ENCODE assay signal across 17 cellular contexts in genomic region chr2:215886026-215886425, GRCh38.
"Had no signal": no experiment of that assay in that cellular context is flagged by ENCODE, and none has a peak within 500 bp of the region (broad histone marks: within the 10 kb centered on the region; RNA-seq: fewer than 3 reads in every experiment).

No MANE protein-coding gene starts in this region.

- H3K36me3 ChIP-seq: heart left ventricle, right atrium auricular region, tibial nerve had no signal

- H3K4me1 Mint-ChIP-seq: stimulated activated naive B cell treated with anti-CD40 and anti-IgM and Interleukin-4, amounts not matched to agents 10 μg/mL and 1 μg/mL and 100 μg/mL, for 72 hours; stimulated activated naive CD8-positive, alpha-beta T cell treated with anti-CD3 and anti-CD28 coated beads, Interleukin-15, amount 100 ng/mL, for 72 hours had no signal

- H3K4me1 ChIP-seq: right atrium auricular region, testis had no signal

- H3K27ac Mint-ChIP-seq: natural killer cell treated with Interleukin-12 subunit alpha and Interleukin-12 subunit beta and Interleukin-15 and Interleukin-18, amount 100 ng/mL, for 72 hours; stimulated activated naive B cell treated with anti-CD40 and anti-IgM and Interleukin-4, amounts not matched to agents 10 μg/mL and 1 μg/mL and 100 μg/mL, for 72 hours; stimulated activated naive CD8-positive, alpha-beta T cell treated with anti-CD3 and anti-CD28 coated beads, Interleukin-15, amount 100 ng/mL, for 72 hours had no signal

- DNase-seq: caudate nucleus; cortex of kidney; dorsolateral prefrontal cortex; effector CD8-positive, alpha-beta T cell; heart left ventricle; hippocampal formation; kidney glomerular epithelial cell; mammary epithelial cell; midbrain; posterior cingulate gyrus; stimulated activated CD4-positive, alpha-beta T cell treated with anti-CD3 and anti-CD28 coated beads, Interleukin-4, amount 100 ng/mL, for 1 hour; stimulated activated naive B cell treated with anti-CD40 and anti-IgM and Interleukin-4, amounts not matched to agents 10 μg/mL and 1 μg/mL and 100 μg/mL, for 72 hours; stimulated activated naive CD8-positive, alpha-beta T cell treated with anti-CD3 and anti-CD28 coated beads, Interleukin-15, amount 100 ng/mL, for 72 hours; testis had no signal

- H3K9me3 ChIP-seq: heart left ventricle, right atrium auricular region, testis, tibial nerve had no signal

- H3K36me3 Mint-ChIP-seq: natural killer cell treated with Interleukin-12 subunit alpha and Interleukin-12 subunit beta and Interleukin-15 and Interleukin-18, amount 100 ng/mL, for 72 hours; stimulated activated naive B cell treated with anti-CD40 and anti-IgM and Interleukin-4, amounts not matched to agents 10 μg/mL and 1 μg/mL and 100 μg/mL, for 72 hours had no signal

- H3K4me3 ChIP-seq: dorsolateral prefrontal cortex, heart left ventricle, right atrium auricular region, testis, tibial nerve had no signal

- H3K27me3 ChIP-seq: dorsolateral prefrontal cortex, heart left ventricle, right atrium auricular region, testis, tibial nerve had no signal

- H3K9me3 Mint-ChIP-seq: natural killer cell treated with Interleukin-12 subunit alpha and Interleukin-12 subunit beta and Interleukin-15 and Interleukin-18, amount 100 ng/mL, for 72 hours; stimulated activated naive CD8-positive, alpha-beta T cell treated with anti-CD3 and anti-CD28 coated beads, Interleukin-15, amount 100 ng/mL, for 72 hours had no signal

- H3K27ac ChIP-seq: dorsolateral prefrontal cortex, right atrium auricular region, testis, tibial nerve had no signal

- H3K4me3 Mint-ChIP-seq: natural killer cell treated with Interleukin-12 subunit alpha and Interleukin-12 subunit beta and Interleukin-15 and Interleukin-18, amount 100 ng/mL, for 72 hours; stimulated activated naive B cell treated with anti-CD40 and anti-IgM and Interleukin-4, amounts not matched to agents 10 μg/mL and 1 μg/mL and 100 μg/mL, for 72 hours; stimulated activated naive CD8-positive, alpha-beta T cell treated with anti-CD3 and anti-CD28 coated beads, Interleukin-15, amount 100 ng/mL, for 72 hours had no signal
